In genomic region chr4:5746829-5747745, GRCh38 we compare ENCODE assay signal across 12 cellular contexts. TPM values are rescaled to one million over a fixed set of nuclear protein-coding genes. Genes with fewer than 3 reads are reported as not detected.
DNase-seq lines count a peak whose midpoint lies in the region; ATAC-seq lines count a peak whose summit lies in the region.
"Had no signal": no experiment of that assay in that cellular context is flagged by ENCODE, and none has a peak within 500 bp of the region (broad histone marks: within the 10 kb centered on the region; RNA-seq: fewer than 3 reads in every experiment).

No MANE protein-coding gene starts in this region.

- H4K20me1 ChIP-seq in GM23248 (ENCODE audit: insufficient read depth), result no peaks in the 10 kb centered on the region

- H2AFZ ChIP-seq in GM23248, result no peak overlapping the region; the same call in 1 of the 2 replicates

- H3K27me3 ChIP-seq in GM23248 (replicated peaks; ENCODE audit: insufficient read depth), result no peaks in the 10 kb centered on the region

- peak overlapping the region; percentile 55 for H3K4me3 ChIP-seq in GM23248
- H3K4me3 ChIP-seq: GM12878 had no signal

- no peaks in the 10 kb centered on the region for H3K9me3 ChIP-seq in GM23248 (ENCODE audit: low read depth)

- H3K9me2 ChIP-seq in GM23248 (ENCODE audit: insufficient read depth), result no peaks in the 10 kb centered on the region

- peaks cover 35% of the 10 kb centered on the region for H3K4me1 ChIP-seq in GM23248 (ENCODE audit: insufficient read depth)

- in situ Hi-C loops in GM23248 (cut with MboI), result no loop called here

- peak overlapping the region; percentile 65 for H3K4me2 ChIP-seq in GM23248 (ENCODE audit: unreplicated experiment)

- H3K79me2 ChIP-seq in GM23248 (ENCODE audit: insufficient read depth), result no peaks in the 10 kb centered on the region

- DNase-seq in GM23248, result peak; percentile 82
- DNase-seq in astrocyte of the hippocampus (ENCODE audit: low read depth, low spot score), result peak; percentile 75
- DNase-seq in Right ventricle myocardium superior, result no peak
- DNase-seq in sciatic nerve (ENCODE audit: low spot score), result no peak
- no peak for DNase-seq in cerebellar cortex (ENCODE audit: low spot score)
- DNase-seq in OCI-M2 (lab: John Stamatoyannopoulos, UW; ENCODE audit: unreplicated experiment), result no peak
- no peak for DNase-seq in inferior parietal cortex (ENCODE audit: extremely low spot score)
- DNase-seq in hypothalamus (lab: John Stamatoyannopoulos, UW), result no peak
- DNase-seq: Calu3; central memory CD4-positive, alpha-beta T cell had no signal

- peak; percentile 47 for ATAC-seq in Right ventricle myocardium superior (ENCODE audit: poor library complexity)
- peak; percentile 31 for ATAC-seq in sciatic nerve
- ATAC-seq: GM12878 had no signal

- intact Hi-C loops in Right ventricle myocardium superior (cut with DNase I), result no loop called here
- intact Hi-C loops in sciatic nerve (cut with DNase I), result no loop called here

- H3K36me3 ChIP-seq in GM23248 (ENCODE audit: low read depth), result peaks cover 41% of the 10 kb centered on the region

- WGBS in GM23248 (ENCODE audit: low coverage in 1 of 2, low lambda C conversion rate in 2 of 2, missing lambda C conversion rate in 2 of 2), 2 experiments, result 63 to 67% methylated on average over 11 to 12 of the region's 12 CpGs

- H3K27ac ChIP-seq in GM23248, result peak overlapping the region; percentile 94
- H3K27ac ChIP-seq: HL-60 had no signal

- H3K9ac ChIP-seq in GM23248, result peak overlapping the region; percentile 69

- H3F3A ChIP-seq in GM23248 (ENCODE audit: insufficient read depth), result peaks cover 57% of the 10 kb centered on the region

RNA-seq across cellular contexts. Expression of gene EVC, which starts 36.1 kb away (rescaled TPM):
- 36.8 and 56.2 TPM in 2 replicates for total RNA-seq in GM23248 (2014; rRNA removed; shearing (Covaris generic))
- 4.0 and 4.9 TPM in 2 replicates for polyA plus RNA-seq in GM23248 (2016; fragmentation: Nextera tagmentation; extraction: Ambion mirVana)
- 5.3 TPM for total RNA-seq in Right ventricle myocardium superior
- total RNA-seq in sciatic nerve, result 71.3 TPM
- total RNA-seq: Calu3 had no signal

RNA-seq across cellular contexts. Expression of gene EVC2, which starts 38.7 kb away (rescaled TPM):
- total RNA-seq in GM23248 (2014; rRNA removed; shearing (Covaris generic)), result 8.0 and 8.1 TPM in 2 replicates
- polyA plus RNA-seq in GM23248 (2016; fragmentation: Nextera tagmentation; extraction: Ambion mirVana), result 4.3 and 4.6 TPM in 2 replicates
- total RNA-seq in Right ventricle myocardium superior (1.6 TPM), sciatic nerve (12.5 TPM)
- total RNA-seq: Calu3 had no signal

Comparison
In these comparisons a context has a peak if more than half of its experiments do, and no peak if none do; other contexts are left out.
1. DNase-seq: peak in GM23248 (single experiment) and astrocyte of the hippocampus (single experiment); none in Right ventricle myocardium superior (single experiment), sciatic nerve (single experiment), cerebellar cortex (single experiment), OCI-M2 (single experiment), inferior parietal cortex (single experiment) and hypothalamus (0 of 51).